ENCODE assay signal across 22 cellular contexts in the genomic region with DNA sequence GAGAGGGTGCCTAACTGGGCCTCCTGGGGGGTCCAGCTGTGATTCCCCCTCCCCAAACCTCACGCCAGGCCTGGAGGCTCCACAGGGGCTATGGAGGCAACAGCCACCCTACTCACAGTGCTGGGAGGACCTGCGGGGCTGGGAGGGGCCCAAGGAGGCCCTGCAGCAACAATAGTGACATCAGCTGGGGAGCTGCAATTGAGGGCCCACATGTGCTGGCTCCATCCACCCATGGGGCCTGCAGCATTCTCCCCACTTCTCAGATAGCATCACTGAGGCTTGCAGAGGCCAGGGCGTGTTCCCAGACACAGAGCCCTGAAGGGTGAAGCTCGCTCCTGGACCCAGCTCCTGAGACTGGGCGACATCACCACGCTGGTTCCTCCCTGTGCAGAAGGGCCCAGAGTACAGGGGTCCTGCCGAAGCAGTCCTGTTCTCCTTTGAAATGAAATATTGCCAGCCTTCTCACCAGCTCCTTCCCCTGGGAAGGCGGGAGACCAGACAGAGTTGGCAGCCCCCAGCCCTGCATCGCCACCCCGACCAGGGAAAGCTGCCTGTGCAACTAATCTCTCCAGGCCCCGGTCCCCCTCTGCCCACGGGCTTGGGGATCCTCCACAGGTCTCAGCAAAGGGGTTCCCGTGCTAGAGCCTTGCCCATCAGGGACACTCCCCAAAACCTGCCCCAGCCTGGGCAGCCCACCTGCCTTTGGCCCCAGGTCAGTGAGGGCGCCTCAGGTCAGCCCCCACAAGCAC. TPM values are rescaled to one million over a fixed set of nuclear protein-coding genes. Genes with fewer than 3 reads are reported as not detected.
DNase-seq lines count a peak whose midpoint lies in the region; ATAC-seq, FAIRE-seq and TF ChIP-seq lines count a peak whose summit lies in the region.
"Had no signal": no experiment of that assay in that cellular context is flagged by ENCODE, and none has a peak within 500 bp of the region (broad histone marks: within the 10 kb centered on the region; RNA-seq: fewer than 3 reads in every experiment).

No MANE protein-coding gene starts in this region.

- in situ Hi-C loops in HepG2 (cut with HindIII; ENCODE audit: extremely low pct_ligation_motif_present, low pct_unique_long_range_greater_than_20kb) (loop anchor here (10.0 kb wide), 1 partner anchor 163 kb away; no protein-coding TSS in a partner anchor), K562 (cut with MboI) (no loop called here)

- H3K4me1 ChIP-seq in HepG2 (ENCODE audit: insufficient read depth, low read length) = 0 out of 2 replicates have a peak, but pooled peaks cover 16% of the 10 kb centered on the region
- no peaks in the 10 kb centered on the region for H3K4me1 ChIP-seq in right lobe of liver
- peaks cover 10% of the 10 kb centered on the region for H3K4me1 ChIP-seq in PC-9 (replicated peaks; ENCODE audit: insufficient read depth)
- H3K4me1 ChIP-seq in K562 (replicated peaks in 1 of 2; ENCODE audit: control insufficient read depth in 2 of 2, insufficient read depth in 2 of 2, low read length in 2 of 2) = peaks cover 11 to 70% of the 10 kb centered on the region in 2 experiments

- H3K9ac ChIP-seq in HepG2 (ENCODE audit: insufficient read depth, low read depth, low read length) (no peak overlapping the region), K562 (ENCODE audit: insufficient read depth in 1 of 2, low read depth in 2 of 2, low read length in 2 of 2) (peak overlapping the region in 1 of 2 experiments; percentile 31; a peak in 2 of 4 replicates)
- H3K9ac ChIP-seq: BLaER1, GM23248 had no signal

- DNase-seq in HepG2 (ENCODE audit: low spot score) (no peak), right lobe of liver (no peak), PC-9 (no peak), K562 (ENCODE audit: extremely low read depth in 1 of 4, low spot score in 3 of 4) (no peak), posterior vena cava (ENCODE audit: low spot score) (no peak)
- no peak for DNase-seq in NK-92 treated with Interleukin-12 subunit alpha and Interleukin-12 subunit beta, amount 100 ng/mL, for 24 hours (lab: John Stamatoyannopoulos, UW)
- DNase-seq: CD4-positive, alpha-beta memory T cell; DMS 273 treated with DMSO at 0.1 percent for 48 hours; DMS53; DND-41; GM23248 had no signal

- TF ChIP-seq RAD21 in HepG2 (CRISPR knock-in tag; IDR thresholded peaks at IDR 0.05) = no peak
- TF ChIP-seq RAD21 in K562 (CRISPR knock-in tag; conservative IDR thresholded peaks at IDR 0.05 in 1 of 2, IDR thresholded peaks at IDR 0.05 in 1 of 2) = no peak

- H3K36me3 ChIP-seq in HepG2 (replicated peaks in 1 of 2; ENCODE audit: control insufficient read depth in 1 of 2, insufficient read depth in 2 of 2, low read length in 2 of 2) = no peaks in the 10 kb centered on the region
- H3K36me3 ChIP-seq in right lobe of liver = no peaks in the 10 kb centered on the region
- no peaks in the 10 kb centered on the region for H3K36me3 ChIP-seq in PC-9 (ENCODE audit: low read depth)
- no peaks in the 10 kb centered on the region for H3K36me3 ChIP-seq in K562 (ENCODE audit: control insufficient read depth, insufficient read depth, low read length)
- H3K36me3 ChIP-seq: BLaER1 had no signal

- H3K4me3 ChIP-seq in HepG2 (replicated peaks in 1 of 3; ENCODE audit: insufficient read depth in 1 of 3, low read depth in 2 of 3, low read length in 3 of 3) (no peak overlapping the region), right lobe of liver (no peak overlapping the region), PC-9 (no peak overlapping the region), K562 (no peak overlapping the region)
- H3K4me3 ChIP-seq: BLaER1, GM12878, GM23248 had no signal

- H3K4me2 ChIP-seq in HepG2 (ENCODE audit: low read depth, low read length) (no peak overlapping the region), PC-9 (peak overlapping the region; percentile 29; the same call in 1 of the 2 replicates), K562 (ENCODE audit: insufficient read depth, low read length) (no peak overlapping the region)
- H3K4me2 ChIP-seq: BLaER1 had no signal

- H3K27ac ChIP-seq in HepG2 (ENCODE audit: extremely low read length, insufficient read depth, low read length) (no peak overlapping the region), right lobe of liver (no peak overlapping the region), PC-9 (no peak overlapping the region), K562 (ENCODE audit: extremely low read depth, low read depth, low read length) (no peak overlapping the region)
- H3K27ac ChIP-seq: 22Rv1, BLaER1, GM23248, HL-60 had no signal

- H2AFZ ChIP-seq in HepG2 (ENCODE audit: low read length) (no peak overlapping the region), PC-9 (no peak overlapping the region), K562 (ENCODE audit: low read depth, low read length) (no peak overlapping the region)
- H2AFZ ChIP-seq: GM23248 had no signal

- no peaks in the 10 kb centered on the region; the same call in 1 of the 2 replicates for H4K20me1 ChIP-seq in HepG2 (ENCODE audit: insufficient read depth, low read length)
- no peaks in the 10 kb centered on the region for H4K20me1 ChIP-seq in PC-9 (ENCODE audit: insufficient read depth)
- peaks cover 57% of the 10 kb centered on the region for H4K20me1 ChIP-seq in K562 (replicated peaks; ENCODE audit: control insufficient read depth, insufficient read depth, low read length)

- H3K9me2 ChIP-seq in PC-9 (ENCODE audit: insufficient read depth) = no peaks in the 10 kb centered on the region

- no peak for TF ChIP-seq EP300 in HepG2 (IDR thresholded peaks at IDR 0.05; ENCODE audit: low read depth in 2 of 2, low read length in 2 of 2)
- TF ChIP-seq EP300 in HepG2 (CRISPR knock-in tag; IDR thresholded peaks at IDR 0.05; ENCODE audit: borderline replicate concordance) = no peak
- TF ChIP-seq EP300 in K562 (IDR thresholded peaks at IDR 0.05; ENCODE audit: low read length) = no peak

- peaks cover 25 to 95% of the 10 kb centered on the region in 2 experiments for H3K27me3 ChIP-seq in HepG2 (ENCODE audit: control insufficient read depth in 1 of 2, insufficient read depth in 2 of 2, low read length in 2 of 2)
- H3K27me3 ChIP-seq in right lobe of liver = peaks cover 0 to 12% of the 10 kb centered on the region in 2 donors
- no peaks in the 10 kb centered on the region for H3K27me3 ChIP-seq in PC-9 (ENCODE audit: insufficient read depth, low read depth)
- H3K27me3 ChIP-seq in K562 (ENCODE audit: control insufficient read depth in 2 of 2, insufficient read depth in 2 of 2, low read length in 2 of 2) = peaks cover 63 to 85% of the 10 kb centered on the region in 2 experiments; a peak in 4 of 5 replicates

- ATAC-seq in HepG2 (no peak), right lobe of liver (no peak), K562 (no peak), GM18519 (IDR thresholded peaks at IDR 0.05; ENCODE audit: low FRiP score, unreplicated experiment) (no peak)
- ATAC-seq: GM12878 had no signal

- intact Hi-C loops in HepG2 (cut with micrococcal nuclease; ENCODE audit: unreplicated experiment) (no loop called here), right lobe of liver (cut with DNase I) (loop anchor here (5.0 to 10.0 kb wide), 3 partner anchors 93 to 146 kb away; no protein-coding TSS in a partner anchor), PC-9 (cut with micrococcal nuclease; ENCODE audit: unreplicated experiment) (no loop called here), K562 (cut with micrococcal nuclease) (no loop called here), posterior vena cava (cut with DNase I) (no loop called here)

- H3K9me3 ChIP-seq in HepG2 (ENCODE audit: low read length) = no peaks in the 10 kb centered on the region
- no peaks in the 10 kb centered on the region for H3K9me3 ChIP-seq in right lobe of liver
- no peaks in the 10 kb centered on the region for H3K9me3 ChIP-seq in PC-9 (ENCODE audit: insufficient read depth, low read depth)
- H3K9me3 ChIP-seq in K562 (replicated peaks; ENCODE audit: control insufficient read depth, insufficient read depth, low read depth, low read length) = no peaks in the 10 kb centered on the region; the same call in 1 of the 2 replicates
- H3K9me3 ChIP-seq: BLaER1 had no signal

- no TSS peak for BruUV-seq in HepG2 (replicated peaks; lab: Mats Ljungman, UMichigan)
- BruUV-seq in PC-9 (replicated peaks; lab: Mats Ljungman, UMichigan) = no TSS peak
- no TSS peak for BruUV-seq in K562 (replicated peaks; lab: Mats Ljungman, UMichigan)

- 33% methylated on average over 3 of the region's 14 CpGs for WGBS in HepG2 (ENCODE audit: low lambda C conversion rate)
- WGBS in right lobe of liver (ENCODE audit: insufficient coverage, low coverage, low lambda C conversion rate, missing lambda C conversion rate) = no CpG with 5 or more reads among the region's 14 CpGs
- WGBS in K562 (ENCODE audit: insufficient coverage, low coverage, missing lambda C conversion rate) = 8% methylated on average over 14 of the region's 14 CpGs

- H3K9me1 ChIP-seq in K562 (ENCODE audit: control insufficient read depth, insufficient read depth, low read length) = no peaks in the 10 kb centered on the region

- TF ChIP-seq CTCF in HepG2 (CRISPR knock-in tag; IDR thresholded peaks at IDR 0.05) (no peak), right lobe of liver (IDR thresholded peaks at IDR 0.05) (no peak), PC-9 (conservative IDR thresholded peaks at IDR 0.05) (no peak), K562 (IDR thresholded peaks at IDR 0.05 in 2 of 3, conservative IDR thresholded peaks at IDR 0.05 in 1 of 3; ENCODE audit: insufficient read depth in 2 of 3, low read depth in 1 of 3, low read length in 3 of 3) (no peak)

- CTCF ChIA-PET in HepG2 (lab: Yijun Ruan, JAX; ENCODE audit: low intra/inter-chr PET ratio, low total read pairs) = no interaction called here
- CTCF ChIA-PET in PC-9 (lab: Charles Lee) = no interaction called here
- CTCF ChIA-PET in K562 (lab: Yijun Ruan, JAX; ENCODE audit: low intra/inter-chr PET ratio) = no interaction called here

- no peaks in the 10 kb centered on the region; the same call in 1 of the 2 replicates for H3F3A ChIP-seq in PC-9 (ENCODE audit: insufficient read depth, low read depth)

- FAIRE-seq in HepG2 (lab: Jason Lieb, UNC) (no peak), K562 (lab: Jason Lieb, UNC) (no peak)
- FAIRE-seq: GM12878, GM19239 had no signal

- no peaks in the 10 kb centered on the region for H3K79me2 ChIP-seq in HepG2 (ENCODE audit: insufficient read depth, low read length)
- H3K79me2 ChIP-seq in PC-9 (ENCODE audit: low read depth) = no peaks in the 10 kb centered on the region
- H3K79me2 ChIP-seq in K562 (ENCODE audit: control insufficient read depth, insufficient read depth, low read length) = no peaks in the 10 kb centered on the region

- POLR2A ChIA-PET in HepG2 (lab: Yijun Ruan, JAX) = no interaction called here
- POLR2A ChIA-PET in PC-9 (lab: Charles Lee; ENCODE audit: unreplicated experiment) = interaction anchor here (0.7 kb wide), 1 partner anchor 1073 kb away, joined by 6 read pairs; no protein-coding TSS in a partner anchor
- POLR2A ChIA-PET in K562 (lab: Yijun Ruan, JAX) = interaction anchor here (0.5 to 4.5 kb wide), 9 partner anchors 8 to 550 kb away, joined by 3 to 37 read pairs (median 4); no protein-coding TSS in a partner anchor

- TF ChIP-seq POLR2A in HepG2 (IDR thresholded peaks at IDR 0.05; ENCODE audit: insufficient read depth in 1 of 2, low read depth in 2 of 2, low read length in 2 of 2) (no peak), right lobe of liver (IDR thresholded peaks at IDR 0.05) (no peak), K562 (conservative IDR thresholded peaks at IDR 0.05) (no peak)

RNA-seq across cellular contexts. Expression of a gene that starts 8.9 kb away (rescaled TPM):
- total RNA-seq in HepG2 (2016; rRNA removed; fragmentation: Illumina TruSeq; extraction: Trizol) (not detected in 2 replicates), right lobe of liver (under 1 TPM in 4 of 6 experiments, not detected in 2; 0.24 to 0.37 (median 0.30) TPM), PC-9 (2021) (0.74 and 2.4 TPM in 2 replicates), K562 (2014; rRNA removed) (8.9 and 14.0 TPM in 2 replicates), K562 (2014; rRNA removed; fragmentation: Illumina TruSeq; extraction: Trizol) (2.1 and 2.6 TPM in 2 replicates), K562 (2015; rRNA removed; fragmentation: Illumina TruSeq; extraction: Trizol) (3.5 and 3.9 TPM in 2 replicates), K562 (2021) (34.2 and 35.0 TPM in 2 replicates), posterior vena cava (1 to 10 TPM; 7.5 to 8.1 TPM)
- total RNA-seq in HepG2 (2016; cell fraction: cytosol; rRNA removed; fragmentation: Illumina TruSeq; extraction: Trizol; ENCODE audit: low read depth) = not detected in 2 replicates
- total RNA-seq in HepG2 (2016; cell fraction: insoluble cytoplasmic fraction; rRNA removed; fragmentation: Illumina TruSeq; extraction: Trizol) = not detected in 2 replicates
- total RNA-seq in HepG2 (2016; cell fraction: membrane; rRNA removed; fragmentation: Illumina TruSeq; extraction: Trizol) = not detected in 2 replicates
- total RNA-seq in HepG2 (2016; cell fraction: nucleus; rRNA removed; fragmentation: Illumina TruSeq; extraction: Trizol) = not detected in 2 replicates
- polyA plus RNA-seq in HepG2 (2011; rRNA removed) (not detected in 2 replicates), K562 (2011; rRNA removed) (2.5 and 9.5 TPM in 2 replicates), K562 (2014; fragmentation: Illumina TruSeq; extraction: Trizol) (8.0 and 12.8 TPM in 2 replicates), K562 (2014; fragmentation: Nextera tagmentation; extraction: Ambion mirVana) (under 1 TPM; 0.07 to 0.11 TPM), K562 (2014; rRNA removed) (14.7 and 17.1 TPM in 2 replicates)
- polyA plus RNA-seq in HepG2 (2011; cell fraction: cytosol; rRNA removed) = 0.03 TPM in 1 of 2 replicates, not detected in the other
- polyA plus RNA-seq in HepG2 (2011; cell fraction: nucleus; rRNA removed) = 0.23 TPM in 1 of 2 replicates, not detected in the other
- not detected in 2 replicates for polyA plus RNA-seq in HepG2 (2012)
- polyA plus RNA-seq in HepG2 (2016; cell fraction: cytosol; fragmentation: Illumina TruSeq; extraction: Trizol; ENCODE audit: low read depth) = not detected in 2 replicates
- polyA plus RNA-seq in HepG2 (2016; cell fraction: insoluble cytoplasmic fraction; fragmentation: Illumina TruSeq; extraction: Trizol; ENCODE audit: low read depth) = not detected in 2 replicates
- 0.08 TPM in 1 of 2 replicates, not detected in the other for polyA plus RNA-seq in HepG2 (2016; cell fraction: membrane; fragmentation: Illumina TruSeq; extraction: Trizol; ENCODE audit: low read depth)
- not detected in 2 replicates for polyA plus RNA-seq in HepG2 (2016; cell fraction: nucleus; fragmentation: Illumina TruSeq; extraction: Trizol; ENCODE audit: insufficient read depth, low read depth)
- not detected in 2 replicates for polyA minus RNA-seq in HepG2 (2011; rRNA and poly(A)+ RNA removed; ENCODE audit: low replicate concordance)
- polyA minus RNA-seq in HepG2 (2011; cell fraction: cytosol; rRNA and poly(A)+ RNA removed) = not detected in 2 replicates
- polyA minus RNA-seq in HepG2 (2011; cell fraction: nucleus; rRNA and poly(A)+ RNA removed) = not detected in 2 replicates
- total RNA-seq in K562 (2011; cell fraction: chromatin; rRNA removed; ENCODE audit: low replicate concordance) = 31.9 and 90.7 TPM in 2 replicates
- 41.9 and 52.4 TPM in 2 replicates for total RNA-seq in K562 (2011; cell fraction: nucleolus; rRNA removed)
- 40.6 and 47.0 TPM in 2 replicates for total RNA-seq in K562 (2011; cell fraction: nucleoplasm; rRNA removed)
- polyA plus RNA-seq in K562 (2011; cell fraction: cytosol; rRNA removed) = 5.8 and 7.7 TPM in 2 replicates
- polyA plus RNA-seq in K562 (2011; cell fraction: nucleus; rRNA removed) = 55.1 and 87.1 TPM in 2 replicates
- polyA plus RNA-seq in K562 (2012) = 12.4 and 14.0 TPM in 2 replicates
- polyA minus RNA-seq in K562 (2011; rRNA and poly(A)+ RNA removed) = 2.2 and 5.5 TPM in 2 replicates
- 5.4 and 22.9 TPM in 2 replicates for polyA minus RNA-seq in K562 (2011; cell fraction: cytosol; rRNA and poly(A)+ RNA removed)
- 20.1 and 45.7 TPM in 2 replicates for polyA minus RNA-seq in K562 (2011; cell fraction: nucleus; rRNA and poly(A)+ RNA removed)
- total RNA-seq: CD4-positive, alpha-beta memory T cell; GM12878; H4 had no signal
- polyA plus RNA-seq: AG04450; CD14-positive monocyte; CD4-positive, alpha-beta memory T cell; GM12878; IgD-negative memory B cell had no signal

RNA-seq across cellular contexts. Expression of a gene that starts 28.3 kb away (rescaled TPM):
- total RNA-seq in HepG2 (2016; rRNA removed; fragmentation: Illumina TruSeq; extraction: Trizol) (not detected in 2 replicates), right lobe of liver (1 to 10 TPM in 1 of 6 experiments, under 1 TPM in 4, not detected in 1; 0.15 to 1.3 (median 0.62) TPM), PC-9 (2021) (0.35 and 2.0 TPM in 2 replicates), K562 (2014; rRNA removed) (85.2 and 90.0 TPM in 2 replicates), K562 (2014; rRNA removed; fragmentation: Illumina TruSeq; extraction: Trizol) (2.1 and 2.8 TPM in 2 replicates), K562 (2015; rRNA removed; fragmentation: Illumina TruSeq; extraction: Trizol) (1.6 and 5.2 TPM in 2 replicates), K562 (2021) (139 and 162 TPM in 2 replicates), posterior vena cava (under 1 TPM in 1 of 2 donors, not detected in 1; 0.83 TPM)
- not detected in 2 replicates for total RNA-seq in HepG2 (2016; cell fraction: cytosol; rRNA removed; fragmentation: Illumina TruSeq; extraction: Trizol; ENCODE audit: low read depth)
- not detected in 2 replicates for total RNA-seq in HepG2 (2016; cell fraction: insoluble cytoplasmic fraction; rRNA removed; fragmentation: Illumina TruSeq; extraction: Trizol)
- total RNA-seq in HepG2 (2016; cell fraction: membrane; rRNA removed; fragmentation: Illumina TruSeq; extraction: Trizol) = 0.10 TPM in 1 of 2 replicates, not detected in the other
- total RNA-seq in HepG2 (2016; cell fraction: nucleus; rRNA removed; fragmentation: Illumina TruSeq; extraction: Trizol) = not detected in 2 replicates
- polyA plus RNA-seq in HepG2 (2011; rRNA removed) (0.07 TPM in 1 of 2 replicates, not detected in the other), K562 (2011; rRNA removed) (9.2 and 33.6 TPM in 2 replicates), K562 (2014; fragmentation: Illumina TruSeq; extraction: Trizol) (1.6 and 15.2 TPM in 2 replicates), K562 (2014; fragmentation: Nextera tagmentation; extraction: Ambion mirVana) (1 to 10 TPM in 1 of 2 experiments, under 1 TPM in 1; 0.69 to 1.1 TPM), K562 (2014; rRNA removed) (110 and 150 TPM in 2 replicates)
- polyA plus RNA-seq in HepG2 (2011; cell fraction: cytosol; rRNA removed) = 0.16 TPM in 1 of 2 replicates, not detected in the other
- 0.47 TPM in 1 of 2 replicates, not detected in the other for polyA plus RNA-seq in HepG2 (2011; cell fraction: nucleus; rRNA removed)
- not detected in 2 replicates for polyA plus RNA-seq in HepG2 (2012)
- polyA plus RNA-seq in HepG2 (2016; cell fraction: cytosol; fragmentation: Illumina TruSeq; extraction: Trizol; ENCODE audit: low read depth) = not detected in 2 replicates
- not detected in 2 replicates for polyA plus RNA-seq in HepG2 (2016; cell fraction: insoluble cytoplasmic fraction; fragmentation: Illumina TruSeq; extraction: Trizol; ENCODE audit: low read depth)
- not detected in 2 replicates for polyA plus RNA-seq in HepG2 (2016; cell fraction: membrane; fragmentation: Illumina TruSeq; extraction: Trizol; ENCODE audit: low read depth)
- polyA plus RNA-seq in HepG2 (2016; cell fraction: nucleus; fragmentation: Illumina TruSeq; extraction: Trizol; ENCODE audit: insufficient read depth, low read depth) = not detected in 2 replicates
- polyA minus RNA-seq in HepG2 (2011; rRNA and poly(A)+ RNA removed; ENCODE audit: low replicate concordance) = 0.32 TPM in 1 of 2 replicates, not detected in the other
- not detected in 2 replicates for polyA minus RNA-seq in HepG2 (2011; cell fraction: cytosol; rRNA and poly(A)+ RNA removed)
- polyA minus RNA-seq in HepG2 (2011; cell fraction: nucleus; rRNA and poly(A)+ RNA removed) = not detected in 2 replicates
- total RNA-seq in K562 (2011; cell fraction: chromatin; rRNA removed; ENCODE audit: low replicate concordance) = 12.5 and 89.3 TPM in 2 replicates
- total RNA-seq in K562 (2011; cell fraction: nucleolus; rRNA removed) = 145 and 149 TPM in 2 replicates
- 44.7 and 52.3 TPM in 2 replicates for total RNA-seq in K562 (2011; cell fraction: nucleoplasm; rRNA removed)
- polyA plus RNA-seq in K562 (2011; cell fraction: cytosol; rRNA removed) = 60.0 and 286 TPM in 2 replicates
- polyA plus RNA-seq in K562 (2011; cell fraction: nucleus; rRNA removed) = 103 and 165 TPM in 2 replicates
- polyA plus RNA-seq in K562 (2012) = 49.9 and 97.0 TPM in 2 replicates
- 2.4 and 2.8 TPM in 2 replicates for polyA minus RNA-seq in K562 (2011; rRNA and poly(A)+ RNA removed)
- 43.2 and 113 TPM in 2 replicates for polyA minus RNA-seq in K562 (2011; cell fraction: cytosol; rRNA and poly(A)+ RNA removed)
- 19.4 and 37.3 TPM in 2 replicates for polyA minus RNA-seq in K562 (2011; cell fraction: nucleus; rRNA and poly(A)+ RNA removed)
- total RNA-seq: CD4-positive, alpha-beta memory T cell; HT1080 had no signal
- polyA plus RNA-seq: CD4-positive, alpha-beta memory T cell had no signal

RNA-seq across cellular contexts. Expression of a gene that starts 37.4 kb away (rescaled TPM):
- total RNA-seq in HepG2 (2016; rRNA removed; fragmentation: Illumina TruSeq; extraction: Trizol) (not detected in 2 replicates), right lobe of liver (1 to 10 TPM; 1.3 to 3.7 (median 2.1) TPM), PC-9 (2021) (2.0 and 8.1 TPM in 2 replicates), K562 (2014; rRNA removed) (116 and 125 TPM in 2 replicates), K562 (2014; rRNA removed; fragmentation: Illumina TruSeq; extraction: Trizol) (92.5 and 94.6 TPM in 2 replicates), K562 (2015; rRNA removed; fragmentation: Illumina TruSeq; extraction: Trizol) (28.1 and 34.9 TPM in 2 replicates), K562 (2021) (177 and 195 TPM in 2 replicates), posterior vena cava (10 to 100 TPM; 22.9 to 29.8 TPM)
- 0.09 and 0.20 TPM in 2 replicates for total RNA-seq in HepG2 (2016; cell fraction: cytosol; rRNA removed; fragmentation: Illumina TruSeq; extraction: Trizol; ENCODE audit: low read depth)
- not detected in 2 replicates for total RNA-seq in HepG2 (2016; cell fraction: insoluble cytoplasmic fraction; rRNA removed; fragmentation: Illumina TruSeq; extraction: Trizol)
- 0.06 and 0.10 TPM in 2 replicates for total RNA-seq in HepG2 (2016; cell fraction: membrane; rRNA removed; fragmentation: Illumina TruSeq; extraction: Trizol)
- not detected in 2 replicates for total RNA-seq in HepG2 (2016; cell fraction: nucleus; rRNA removed; fragmentation: Illumina TruSeq; extraction: Trizol)
- polyA plus RNA-seq in HepG2 (2011; rRNA removed) (0.33 and 0.55 TPM in 2 replicates), K562 (2011; rRNA removed) (119 and 238 TPM in 2 replicates), K562 (2014; fragmentation: Illumina TruSeq; extraction: Trizol) (135 and 164 TPM in 2 replicates), K562 (2014; fragmentation: Nextera tagmentation; extraction: Ambion mirVana) (1 to 10 TPM in 1 of 2 experiments, under 1 TPM in 1; 0.03 to 1.9 TPM), K562 (2014; rRNA removed) (129 and 135 TPM in 2 replicates)
- polyA plus RNA-seq in HepG2 (2011; cell fraction: cytosol; rRNA removed) = 0.04 TPM in 1 of 2 replicates, not detected in the other
- 0.57 and 0.82 TPM in 2 replicates for polyA plus RNA-seq in HepG2 (2011; cell fraction: nucleus; rRNA removed)
- 0.08 TPM in 1 of 2 replicates, not detected in the other for polyA plus RNA-seq in HepG2 (2012)
- polyA plus RNA-seq in HepG2 (2016; cell fraction: cytosol; fragmentation: Illumina TruSeq; extraction: Trizol; ENCODE audit: low read depth) = 0.15 and 0.23 TPM in 2 replicates
- not detected in 2 replicates for polyA plus RNA-seq in HepG2 (2016; cell fraction: insoluble cytoplasmic fraction; fragmentation: Illumina TruSeq; extraction: Trizol; ENCODE audit: low read depth)
- polyA plus RNA-seq in HepG2 (2016; cell fraction: membrane; fragmentation: Illumina TruSeq; extraction: Trizol; ENCODE audit: low read depth) = 0.23 and 0.58 TPM in 2 replicates
- polyA plus RNA-seq in HepG2 (2016; cell fraction: nucleus; fragmentation: Illumina TruSeq; extraction: Trizol; ENCODE audit: insufficient read depth, low read depth) = 0.28 TPM in 1 of 2 replicates, not detected in the other
- 1.0 and 1.5 TPM in 2 replicates for polyA minus RNA-seq in HepG2 (2011; rRNA and poly(A)+ RNA removed; ENCODE audit: low replicate concordance)
- not detected in 2 replicates for polyA minus RNA-seq in HepG2 (2011; cell fraction: cytosol; rRNA and poly(A)+ RNA removed)
- 0.77 TPM in 1 of 2 replicates, not detected in the other for polyA minus RNA-seq in HepG2 (2011; cell fraction: nucleus; rRNA and poly(A)+ RNA removed)
- 625 and 1,610 TPM in 2 replicates for total RNA-seq in K562 (2011; cell fraction: chromatin; rRNA removed; ENCODE audit: low replicate concordance)
- total RNA-seq in K562 (2011; cell fraction: nucleolus; rRNA removed) = 538 and 650 TPM in 2 replicates
- 407 and 495 TPM in 2 replicates for total RNA-seq in K562 (2011; cell fraction: nucleoplasm; rRNA removed)
- 143 and 156 TPM in 2 replicates for polyA plus RNA-seq in K562 (2011; cell fraction: cytosol; rRNA removed)
- 671 and 957 TPM in 2 replicates for polyA plus RNA-seq in K562 (2011; cell fraction: nucleus; rRNA removed)
- polyA plus RNA-seq in K562 (2012) = 122 and 123 TPM in 2 replicates
- polyA minus RNA-seq in K562 (2011; rRNA and poly(A)+ RNA removed) = 306 and 458 TPM in 2 replicates
- 83.2 and 205 TPM in 2 replicates for polyA minus RNA-seq in K562 (2011; cell fraction: cytosol; rRNA and poly(A)+ RNA removed)
- 284 and 666 TPM in 2 replicates for polyA minus RNA-seq in K562 (2011; cell fraction: nucleus; rRNA and poly(A)+ RNA removed)
- total RNA-seq: CD4-positive, alpha-beta memory T cell had no signal
- polyA plus RNA-seq: CD4-positive, alpha-beta memory T cell had no signal

Comparison
In these comparisons a context has a peak if more than half of its experiments do, and no peak if none do; other contexts are left out.
1. intact Hi-C loops: an anchor here in right lobe of liver (5.0 to 10.0 kb wide); none called in HepG2, PC-9, K562 and posterior vena cava.